1 cellular context compared by ENCODE assay signal in the genomic region with DNA sequence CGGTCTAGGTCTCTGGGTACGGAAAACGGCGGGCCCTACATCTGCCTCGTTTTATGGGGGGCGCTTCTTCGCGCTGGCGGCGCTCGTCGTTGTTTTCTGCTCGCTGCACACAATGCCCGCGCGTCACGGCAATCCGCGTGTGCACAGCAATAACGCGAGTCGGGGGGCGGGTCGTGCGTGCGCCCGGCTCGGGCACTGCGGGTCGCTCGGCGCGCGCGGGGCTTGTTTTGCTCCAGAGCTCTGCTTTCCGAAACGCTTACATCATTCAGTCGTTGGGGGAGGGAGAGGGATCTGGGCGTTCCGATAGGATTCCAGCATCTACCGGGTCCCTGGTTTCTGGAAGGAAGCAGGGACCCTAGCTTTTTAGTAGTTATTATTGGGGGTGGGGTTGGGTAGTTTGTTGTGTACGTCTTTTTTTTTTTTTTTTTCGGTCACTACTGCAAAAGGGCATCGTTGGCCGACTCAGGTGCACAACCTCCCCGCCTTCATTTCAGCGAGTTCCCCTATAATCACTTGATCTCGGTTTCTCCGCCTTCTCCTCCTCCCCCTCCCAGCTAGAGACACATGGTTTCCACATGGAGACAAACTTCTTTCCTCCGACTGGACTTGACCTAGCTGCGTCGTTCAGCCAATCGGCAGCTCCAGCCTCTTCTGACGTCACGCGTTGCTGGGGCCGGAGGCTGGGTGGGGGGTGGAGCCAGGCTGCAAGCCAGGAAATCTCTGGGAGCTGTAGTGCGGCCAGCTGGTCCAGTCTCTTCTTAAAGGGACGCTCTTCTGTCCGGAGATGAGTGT.
A peak's percentile ranks its signal among the peaks of the same experiment; 100 is the strongest.
TF ChIP-seq lines count a peak whose summit lies in the region.

No MANE protein-coding gene starts in this region.

TF ChIP-seq in HepG2, 621 proteins besides CTCF, POLR2A, EP300 and RAD21 (continued from another document and continues in another):
- TF ChIP-seq, protein P1, sequence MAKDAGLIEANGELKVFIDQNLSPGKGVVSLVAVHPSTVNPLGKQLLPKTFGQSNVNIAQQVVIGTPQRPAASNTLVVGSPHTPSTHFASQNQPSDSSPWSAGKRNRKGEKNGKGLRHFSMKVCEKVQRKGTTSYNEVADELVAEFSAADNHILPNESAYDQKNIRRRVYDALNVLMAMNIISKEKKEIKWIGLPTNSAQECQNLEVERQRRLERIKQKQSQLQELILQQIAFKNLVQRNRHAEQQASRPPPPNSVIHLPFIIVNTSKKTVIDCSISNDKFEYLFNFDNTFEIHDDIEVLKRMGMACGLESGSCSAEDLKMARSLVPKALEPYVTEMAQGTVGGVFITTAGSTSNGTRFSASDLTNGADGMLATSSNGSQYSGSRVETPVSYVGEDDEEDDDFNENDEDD (CRISPR knock-in tag; IDR thresholded peaks at IDR 0.05; ENCODE audit: borderline replicate concordance) = peak; percentile 35; the same call in 1 of the 2 replicates
- TF ChIP-seq, protein P2, sequence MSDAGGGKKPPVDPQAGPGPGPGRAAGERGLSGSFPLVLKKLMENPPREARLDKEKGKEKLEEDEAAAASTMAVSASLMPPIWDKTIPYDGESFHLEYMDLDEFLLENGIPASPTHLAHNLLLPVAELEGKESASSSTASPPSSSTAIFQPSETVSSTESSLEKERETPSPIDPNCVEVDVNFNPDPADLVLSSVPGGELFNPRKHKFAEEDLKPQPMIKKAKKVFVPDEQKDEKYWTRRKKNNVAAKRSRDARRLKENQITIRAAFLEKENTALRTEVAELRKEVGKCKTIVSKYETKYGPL (CRISPR knock-in tag; IDR thresholded peaks at IDR 0.05) = no peak
- TF ChIP-seq U2AF2 (IDR thresholded peaks at IDR 0.05; ENCODE audit: low read depth, low read length) = no peak
- peak; percentile 30; the same call in 1 of the 2 replicates for TF ChIP-seq ZNF430 (CRISPR knock-in tag; IDR thresholded peaks at IDR 0.05)
- no peak for TF ChIP-seq ZNF672 (CRISPR knock-in tag; IDR thresholded peaks at IDR 0.05)
- TF ChIP-seq CENPX (CRISPR knock-in tag; IDR thresholded peaks at IDR 0.05) = no peak
- TF ChIP-seq, protein P3, sequence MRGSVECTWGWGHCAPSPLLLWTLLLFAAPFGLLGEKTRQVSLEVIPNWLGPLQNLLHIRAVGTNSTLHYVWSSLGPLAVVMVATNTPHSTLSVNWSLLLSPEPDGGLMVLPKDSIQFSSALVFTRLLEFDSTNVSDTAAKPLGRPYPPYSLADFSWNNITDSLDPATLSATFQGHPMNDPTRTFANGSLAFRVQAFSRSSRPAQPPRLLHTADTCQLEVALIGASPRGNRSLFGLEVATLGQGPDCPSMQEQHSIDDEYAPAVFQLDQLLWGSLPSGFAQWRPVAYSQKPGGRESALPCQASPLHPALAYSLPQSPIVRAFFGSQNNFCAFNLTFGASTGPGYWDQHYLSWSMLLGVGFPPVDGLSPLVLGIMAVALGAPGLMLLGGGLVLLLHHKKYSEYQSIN (CRISPR knock-in tag; IDR thresholded peaks at IDR 0.05; ENCODE audit: borderline replicate concordance) = no peak
- TF ChIP-seq, protein P4, sequence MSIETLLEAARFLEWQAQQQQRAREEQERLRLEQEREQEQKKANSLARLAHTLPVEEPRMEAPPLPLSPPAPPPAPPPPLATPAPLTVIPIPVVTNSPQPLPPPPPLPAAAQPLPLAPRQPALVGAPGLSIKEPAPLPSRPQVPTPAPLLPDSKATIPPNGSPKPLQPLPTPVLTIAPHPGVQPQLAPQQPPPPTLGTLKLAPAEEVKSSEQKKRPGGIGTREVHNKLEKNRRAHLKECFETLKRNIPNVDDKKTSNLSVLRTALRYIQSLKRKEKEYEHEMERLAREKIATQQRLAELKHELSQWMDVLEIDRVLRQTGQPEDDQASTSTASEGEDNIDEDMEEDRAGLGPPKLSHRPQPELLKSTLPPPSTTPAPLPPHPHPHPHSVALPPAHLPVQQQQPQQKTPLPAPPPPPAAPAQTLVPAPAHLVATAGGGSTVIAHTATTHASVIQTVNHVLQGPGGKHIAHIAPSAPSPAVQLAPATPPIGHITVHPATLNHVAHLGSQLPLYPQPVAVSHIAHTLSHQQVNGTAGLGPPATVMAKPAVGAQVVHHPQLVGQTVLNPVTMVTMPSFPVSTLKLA (IDR thresholded peaks at IDR 0.05) = peak; percentile 86
- TF ChIP-seq, protein P5, sequence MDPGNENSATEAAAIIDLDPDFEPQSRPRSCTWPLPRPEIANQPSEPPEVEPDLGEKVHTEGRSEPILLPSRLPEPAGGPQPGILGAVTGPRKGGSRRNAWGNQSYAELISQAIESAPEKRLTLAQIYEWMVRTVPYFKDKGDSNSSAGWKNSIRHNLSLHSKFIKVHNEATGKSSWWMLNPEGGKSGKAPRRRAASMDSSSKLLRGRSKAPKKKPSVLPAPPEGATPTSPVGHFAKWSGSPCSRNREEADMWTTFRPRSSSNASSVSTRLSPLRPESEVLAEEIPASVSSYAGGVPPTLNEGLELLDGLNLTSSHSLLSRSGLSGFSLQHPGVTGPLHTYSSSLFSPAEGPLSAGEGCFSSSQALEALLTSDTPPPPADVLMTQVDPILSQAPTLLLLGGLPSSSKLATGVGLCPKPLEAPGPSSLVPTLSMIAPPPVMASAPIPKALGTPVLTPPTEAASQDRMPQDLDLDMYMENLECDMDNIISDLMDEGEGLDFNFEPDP (CRISPR knock-in tag; conservative IDR thresholded peaks at IDR 0.05) = no peak
- TF ChIP-seq HHEX (CRISPR knock-in tag; IDR thresholded peaks at IDR 0.05) = no peak
- no peak for TF ChIP-seq ZNF530 (CRISPR knock-in tag; IDR thresholded peaks at IDR 0.05; ENCODE audit: low read depth)
- TF ChIP-seq PITX1 (CRISPR knock-in tag; IDR thresholded peaks at IDR 0.05) = peak; percentile 18; the same call in 1 of the 2 replicates
- TF ChIP-seq ZNF7 (CRISPR knock-in tag; IDR thresholded peaks at IDR 0.05) = no peak
- TF ChIP-seq ZNF713 (CRISPR knock-in tag; IDR thresholded peaks at IDR 0.05) = no peak
- no peak for TF ChIP-seq ZBTB1 (CRISPR knock-in tag; IDR thresholded peaks at IDR 0.05; ENCODE audit: borderline replicate concordance)
- TF ChIP-seq, protein P6, sequence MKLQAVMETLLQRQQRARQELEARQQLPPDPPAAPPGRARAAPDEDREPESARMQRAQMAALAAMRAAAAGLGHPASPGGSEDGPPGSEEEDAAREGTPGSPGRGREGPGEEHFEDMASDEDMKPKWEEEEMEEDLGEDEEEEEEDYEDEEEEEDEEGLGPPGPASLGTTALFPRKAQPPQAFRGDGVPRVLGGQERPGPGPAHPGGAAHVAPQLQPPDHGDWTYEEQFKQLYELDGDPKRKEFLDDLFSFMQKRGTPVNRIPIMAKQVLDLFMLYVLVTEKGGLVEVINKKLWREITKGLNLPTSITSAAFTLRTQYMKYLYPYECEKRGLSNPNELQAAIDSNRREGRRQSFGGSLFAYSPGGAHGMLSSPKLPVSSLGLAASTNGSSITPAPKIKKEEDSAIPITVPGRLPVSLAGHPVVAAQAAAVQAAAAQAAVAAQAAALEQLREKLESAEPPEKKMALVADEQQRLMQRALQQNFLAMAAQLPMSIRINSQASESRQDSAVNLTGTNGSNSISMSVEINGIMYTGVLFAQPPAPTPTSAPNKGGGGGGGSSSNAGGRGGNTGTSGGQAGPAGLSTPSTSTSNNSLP (IDR thresholded peaks at IDR 0.05; ENCODE audit: low read depth, low read length) = 0 out of 2 replicates have a peak, but pooled peaks have one; percentile 21
- no peak for TF ChIP-seq DR1 (CRISPR knock-in tag; IDR thresholded peaks at IDR 0.05)
- no peak for TF ChIP-seq SYNCRIP (IDR thresholded peaks at IDR 0.05; ENCODE audit: insufficient read depth, low read depth, low read length)
- no peak for TF ChIP-seq MAFF (IDR thresholded peaks at IDR 0.05; ENCODE audit: low read depth, low read length)
- TF ChIP-seq ZSCAN21 (CRISPR knock-in tag; IDR thresholded peaks at IDR 0.05; ENCODE audit: borderline replicate concordance) = no peak
- TF ChIP-seq, protein P7, sequence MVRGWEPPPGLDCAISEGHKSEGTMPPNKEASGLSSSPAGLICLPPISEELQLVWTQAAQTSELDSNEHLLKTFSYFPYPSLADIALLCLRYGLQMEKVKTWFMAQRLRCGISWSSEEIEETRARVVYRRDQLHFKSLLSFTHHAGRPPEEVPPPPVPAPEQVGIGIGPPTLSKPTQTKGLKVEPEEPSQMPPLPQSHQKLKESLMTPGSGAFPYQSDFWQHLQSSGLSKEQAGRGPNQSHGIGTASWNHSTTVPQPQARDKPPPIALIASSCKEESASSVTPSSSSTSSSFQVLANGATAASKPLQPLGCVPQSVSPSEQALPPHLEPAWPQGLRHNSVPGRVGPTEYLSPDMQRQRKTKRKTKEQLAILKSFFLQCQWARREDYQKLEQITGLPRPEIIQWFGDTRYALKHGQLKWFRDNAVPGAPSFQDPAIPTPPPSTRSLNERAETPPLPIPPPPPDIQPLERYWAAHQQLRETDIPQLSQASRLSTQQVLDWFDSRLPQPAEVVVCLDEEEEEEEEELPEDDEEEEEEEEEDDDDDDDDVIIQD (CRISPR knock-in tag; IDR thresholded peaks at IDR 0.05; ENCODE audit: low read depth) = peak; percentile 46; the same call in 1 of the 2 replicates
- no peak for TF ChIP-seq KLF12 (CRISPR knock-in tag; IDR thresholded peaks at IDR 0.05; ENCODE audit: borderline replicate concordance)
- peak; percentile 27; the same call in 1 of the 2 replicates for TF ChIP-seq PHF21A (CRISPR knock-in tag; IDR thresholded peaks at IDR 0.05)
- TF ChIP-seq ZNF232 (CRISPR knock-in tag; IDR thresholded peaks at IDR 0.05; ENCODE audit: borderline replicate concordance) = no peak
- no peak for TF ChIP-seq GPN1 (CRISPR knock-in tag; IDR thresholded peaks at IDR 0.05; ENCODE audit: borderline replicate concordance)
- peak; percentile 62; the same call in 1 of the 2 replicates for TF ChIP-seq TSC22D2 (CRISPR knock-in tag; IDR thresholded peaks at IDR 0.05; ENCODE audit: borderline replicate concordance)
- TF ChIP-seq ZNF879 (CRISPR knock-in tag; IDR thresholded peaks at IDR 0.05) = no peak
- TF ChIP-seq, protein P8, sequence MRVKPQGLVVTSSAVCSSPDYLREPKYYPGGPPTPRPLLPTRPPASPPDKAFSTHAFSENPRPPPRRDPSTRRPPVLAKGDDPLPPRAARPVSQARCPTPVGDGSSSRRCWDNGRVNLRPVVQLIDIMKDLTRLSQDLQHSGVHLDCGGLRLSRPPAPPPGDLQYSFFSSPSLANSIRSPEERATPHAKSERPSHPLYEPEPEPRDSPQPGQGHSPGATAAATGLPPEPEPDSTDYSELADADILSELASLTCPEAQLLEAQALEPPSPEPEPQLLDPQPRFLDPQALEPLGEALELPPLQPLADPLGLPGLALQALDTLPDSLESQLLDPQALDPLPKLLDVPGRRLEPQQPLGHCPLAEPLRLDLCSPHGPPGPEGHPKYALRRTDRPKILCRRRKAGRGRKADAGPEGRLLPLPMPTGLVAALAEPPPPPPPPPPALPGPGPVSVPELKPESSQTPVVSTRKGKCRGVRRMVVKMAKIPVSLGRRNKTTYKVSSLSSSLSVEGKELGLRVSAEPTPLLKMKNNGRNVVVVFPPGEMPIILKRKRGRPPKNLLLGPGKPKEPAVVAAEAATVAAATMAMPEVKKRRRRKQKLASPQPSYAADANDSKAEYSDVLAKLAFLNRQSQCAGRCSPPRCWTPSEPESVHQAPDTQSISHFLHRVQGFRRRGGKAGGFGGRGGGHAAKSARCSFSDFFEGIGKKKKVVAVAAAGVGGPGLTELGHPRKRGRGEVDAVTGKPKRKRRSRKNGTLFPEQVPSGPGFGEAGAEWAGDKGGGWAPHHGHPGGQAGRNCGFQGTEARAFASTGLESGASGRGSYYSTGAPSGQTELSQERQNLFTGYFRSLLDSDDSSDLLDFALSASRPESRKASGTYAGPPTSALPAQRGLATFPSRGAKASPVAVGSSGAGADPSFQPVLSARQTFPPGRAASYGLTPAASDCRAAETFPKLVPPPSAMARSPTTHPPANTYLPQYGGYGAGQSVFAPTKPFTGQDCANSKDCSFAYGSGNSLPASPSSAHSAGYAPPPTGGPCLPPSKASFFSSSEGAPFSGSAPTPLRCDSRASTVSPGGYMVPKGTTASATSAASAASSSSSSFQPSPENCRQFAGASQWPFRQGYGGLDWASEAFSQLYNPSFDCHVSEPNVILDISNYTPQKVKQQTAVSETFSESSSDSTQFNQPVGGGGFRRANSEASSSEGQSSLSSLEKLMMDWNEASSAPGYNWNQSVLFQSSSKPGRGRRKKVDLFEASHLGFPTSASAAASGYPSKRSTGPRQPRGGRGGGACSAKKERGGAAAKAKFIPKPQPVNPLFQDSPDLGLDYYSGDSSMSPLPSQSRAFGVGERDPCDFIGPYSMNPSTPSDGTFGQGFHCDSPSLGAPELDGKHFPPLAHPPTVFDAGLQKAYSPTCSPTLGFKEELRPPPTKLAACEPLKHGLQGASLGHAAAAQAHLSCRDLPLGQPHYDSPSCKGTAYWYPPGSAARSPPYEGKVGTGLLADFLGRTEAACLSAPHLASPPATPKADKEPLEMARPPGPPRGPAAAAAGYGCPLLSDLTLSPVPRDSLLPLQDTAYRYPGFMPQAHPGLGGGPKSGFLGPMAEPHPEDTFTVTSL (CRISPR knock-in tag; IDR thresholded peaks at IDR 0.05; ENCODE audit: borderline replicate concordance) = no peak
- peak; percentile 64 for TF ChIP-seq ZFX (CRISPR knock-in tag; IDR thresholded peaks at IDR 0.05; ENCODE audit: low read depth)
- TF ChIP-seq ZKSCAN5 (CRISPR knock-in tag; IDR thresholded peaks at IDR 0.05) = no peak
- TF ChIP-seq SMYD3 (CRISPR knock-in tag; IDR thresholded peaks at IDR 0.05) = no peak
- TF ChIP-seq NCOA1 (CRISPR knock-in tag; IDR thresholded peaks at IDR 0.05) = no peak; the same call in 1 of the 2 replicates
- TF ChIP-seq, protein P9, sequence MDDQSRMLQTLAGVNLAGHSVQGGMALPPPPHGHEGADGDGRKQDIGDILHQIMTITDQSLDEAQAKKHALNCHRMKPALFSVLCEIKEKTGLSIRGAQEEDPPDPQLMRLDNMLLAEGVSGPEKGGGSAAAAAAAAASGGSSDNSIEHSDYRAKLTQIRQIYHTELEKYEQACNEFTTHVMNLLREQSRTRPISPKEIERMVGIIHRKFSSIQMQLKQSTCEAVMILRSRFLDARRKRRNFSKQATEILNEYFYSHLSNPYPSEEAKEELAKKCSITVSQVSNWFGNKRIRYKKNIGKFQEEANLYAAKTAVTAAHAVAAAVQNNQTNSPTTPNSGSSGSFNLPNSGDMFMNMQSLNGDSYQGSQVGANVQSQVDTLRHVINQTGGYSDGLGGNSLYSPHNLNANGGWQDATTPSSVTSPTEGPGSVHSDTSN (CRISPR knock-in tag; IDR thresholded peaks at IDR 0.05; ENCODE audit: borderline replicate concordance) = no peak
- no peak for TF ChIP-seq ZNF546 (CRISPR knock-in tag; conservative IDR thresholded peaks at IDR 0.05)
